Comparison of ENCODE assay signal across 7 cellular contexts in genomic region chr3:57557088-57557537, GRCh38. TPM values are rescaled to one million over a fixed set of nuclear protein-coding genes. Genes with fewer than 3 reads are reported as not detected.
DNase-seq lines count a peak whose midpoint lies in the region; ATAC-seq lines count a peak whose summit lies in the region.

No MANE protein-coding gene starts in this region.

- H3K9me3 ChIP-seq in HUES6 (ENCODE audit: control insufficient read depth, insufficient read depth, low read depth, low read length) (no peaks in the 10 kb centered on the region), muscle layer of duodenum (ENCODE audit: control insufficient read depth in 1 of 2, low read length in 2 of 2) (no peaks in the 10 kb centered on the region), thymus (ENCODE audit: control insufficient read depth) (no peaks in the 10 kb centered on the region)
- H3K9me3 ChIP-seq in effector memory CD4-positive, alpha-beta T cell (ENCODE audit: control insufficient read depth, low read length): no peaks in the 10 kb centered on the region

- POLR2A ChIA-PET in activated CD4-positive, alpha-beta T cell treated with anti-CD3 and anti-CD28 coated beads for 36 hours (lab: Charles Lee): interaction anchor here (1.6 to 4.1 kb wide), 2 partner anchors 11 to 40 kb away, joined by 4 to 30 read pairs; partner anchors contain the start of gene ARF4

- H3K4me1 Mint-ChIP-seq in activated CD4-positive, alpha-beta T cell treated with anti-CD3 and anti-CD28 coated beads for 36 hours: peaks cover 39% of the 10 kb centered on the region

- peak overlapping the region; percentile 91 for H3K4me3 Mint-ChIP-seq in activated CD4-positive, alpha-beta T cell treated with anti-CD3 and anti-CD28 coated beads for 36 hours

- H3K9me3 Mint-ChIP-seq in activated CD4-positive, alpha-beta T cell treated with anti-CD3 and anti-CD28 coated beads for 36 hours (ENCODE audit: low read depth): no peaks in the 10 kb centered on the region

- no peaks in the 10 kb centered on the region; the same call in 1 of the 2 replicates for H3K27me3 ChIP-seq in HUES6 (ENCODE audit: control insufficient read depth, insufficient read depth, low read length)
- no peaks in the 10 kb centered on the region for H3K27me3 ChIP-seq in effector memory CD4-positive, alpha-beta T cell (replicated peaks; ENCODE audit: control insufficient read depth, insufficient read depth, low read length, poor library complexity, severe bottlenecking)
- no peaks in the 10 kb centered on the region for H3K27me3 ChIP-seq in muscle layer of duodenum (ENCODE audit: low read depth, low read length)
- no peaks in the 10 kb centered on the region for H3K27me3 ChIP-seq in thymus (ENCODE audit: control insufficient read depth, insufficient read depth)

- H3K36me3 ChIP-seq in HUES6 (ENCODE audit: control insufficient read depth, insufficient read depth, low read length): peaks cover 14% of the 10 kb centered on the region
- H3K36me3 ChIP-seq in effector memory CD4-positive, alpha-beta T cell (ENCODE audit: control insufficient read depth, insufficient read depth, low read length): peaks cover 7% of the 10 kb centered on the region
- H3K36me3 ChIP-seq in muscle layer of duodenum (ENCODE audit: control insufficient read depth in 1 of 2, insufficient read depth in 2 of 2, low read length in 2 of 2): peaks cover 12 to 18% of the 10 kb centered on the region in 2 donors
- no peaks in the 10 kb centered on the region for H3K36me3 ChIP-seq in thymus (ENCODE audit: control insufficient read depth, insufficient read depth)

- no peak overlapping the region for H3K27ac ChIP-seq in HUES6 (ENCODE audit: low read depth, low read length)
- peak overlapping the region; percentile 91 for H3K27ac ChIP-seq in effector memory CD4-positive, alpha-beta T cell (ENCODE audit: insufficient read depth, low read length, poor library complexity, severe bottlenecking)
- peak overlapping the region; percentile 90 for H3K27ac ChIP-seq in muscle layer of duodenum (ENCODE audit: low read length)
- peak overlapping the region; percentile 54 for H3K27ac ChIP-seq in thymus (ENCODE audit: low read depth)

- H3K27me3 Mint-ChIP-seq in activated CD4-positive, alpha-beta T cell treated with anti-CD3 and anti-CD28 coated beads for 36 hours: no peaks in the 10 kb centered on the region

- peaks cover 29% of the 10 kb centered on the region for H3K36me3 Mint-ChIP-seq in activated CD4-positive, alpha-beta T cell treated with anti-CD3 and anti-CD28 coated beads for 36 hours (ENCODE audit: low read depth)

- intact Hi-C loops in activated CD4-positive, alpha-beta T cell treated with anti-CD3 and anti-CD28 coated beads for 36 hours (cut with DNase I, micrococcal nuclease): loop anchor here (1.0 to 10.0 kb wide), 7 partner anchors 40 to 875 kb away; partner anchors contain the start of genes ABHD6 (in 1 of the 2), ARF4 (in 1 of the 2), DENND6A (in 1 of the 2) and IL17RD (in 1 of the 2)

- 5% methylated on average over 29 of the region's 29 CpGs for WGBS in thymus

- DNase-seq in activated CD4-positive, alpha-beta T cell treated with anti-CD3 and anti-CD28 coated beads for 36 hours: peak; percentile 71
- peak in 1 of 3 donors; percentile 12 for DNase-seq in effector memory CD4-positive, alpha-beta T cell
- no peak for DNase-seq in H4 (ENCODE audit: low spot score)

- peak overlapping the region; percentile 89 for H3K9ac ChIP-seq in HUES6 (ENCODE audit: low read length)

- peak overlapping the region; percentile 90 for H3K4me3 ChIP-seq in HUES6 (ENCODE audit: low read depth, low read length)
- peak overlapping the region; percentile 73 for H3K4me3 ChIP-seq in effector memory CD4-positive, alpha-beta T cell (ENCODE audit: insufficient read depth, low read depth, low read length, poor library complexity, severe bottlenecking)
- peak overlapping the region; percentile 87 to 94 for H3K4me3 ChIP-seq in muscle layer of duodenum (ENCODE audit: low read depth in 1 of 2, low read length in 2 of 2)
- peak overlapping the region; percentile 90 for H3K4me3 ChIP-seq in thymus (ENCODE audit: low read length)

- CTCF ChIA-PET in activated CD4-positive, alpha-beta T cell treated with anti-CD3 and anti-CD28 coated beads for 36 hours (lab: Charles Lee): interaction anchor here (1.2 to 2.7 kb wide), 3 partner anchors 8 to 159 kb away, joined by 5 to 10 read pairs (median 8); no protein-coding TSS in a partner anchor

- H3K4me1 ChIP-seq in HUES6 (ENCODE audit: control insufficient read depth, insufficient read depth, low read length): 0 out of 2 replicates have a peak, but pooled peaks cover 6% of the 10 kb centered on the region
- peaks cover 25% of the 10 kb centered on the region for H3K4me1 ChIP-seq in effector memory CD4-positive, alpha-beta T cell (ENCODE audit: control insufficient read depth, insufficient read depth, low read length, poor library complexity, severe bottlenecking)
- peaks cover 4 to 30% of the 10 kb centered on the region in 2 donors for H3K4me1 ChIP-seq in muscle layer of duodenum (ENCODE audit: control insufficient read depth in 1 of 2, insufficient read depth in 2 of 2, low read length in 2 of 2)
- H3K4me1 ChIP-seq in thymus (ENCODE audit: control insufficient read depth, insufficient read depth, low read length): peaks cover 14% of the 10 kb centered on the region

- ATAC-seq in GM18867 (IDR thresholded peaks at IDR 0.05; ENCODE audit: unreplicated experiment): peak; percentile 22
- ATAC-seq in activated CD4-positive, alpha-beta T cell treated with anti-CD3 and anti-CD28 coated beads for 36 hours: peak; percentile 57

- peak overlapping the region; percentile 100 for H3K27ac Mint-ChIP-seq in activated CD4-positive, alpha-beta T cell treated with anti-CD3 and anti-CD28 coated beads for 36 hours

RNA-seq across cellular contexts. Expression of gene PDE12, which starts 1.0 kb away (rescaled TPM):
- 10 to 100 TPM; 19.2 to 19.9 TPM for total RNA-seq in activated CD4-positive, alpha-beta T cell treated with anti-CD3 and anti-CD28 coated beads for 36 hours
- 5.7 TPM for polyA plus RNA-seq in thymus
- total RNA-seq in H4 (2014; rRNA removed; shearing (Covaris generic)): 6.2 and 7.6 TPM in 2 replicates

RNA-seq across cellular contexts. Expression of gene DNAH12, which starts 13.0 kb away (rescaled TPM):
- not detected for total RNA-seq in activated CD4-positive, alpha-beta T cell treated with anti-CD3 and anti-CD28 coated beads for 36 hours
- 1.2 TPM for polyA plus RNA-seq in thymus
- 0.06 TPM in 1 of 2 replicates, not detected in the other for total RNA-seq in H4 (2014; rRNA removed; shearing (Covaris generic))

RNA-seq across cellular contexts. Expression of gene ARF4, which starts 40.0 kb away (rescaled TPM):
- 10 to 100 TPM; 49.6 to 50.0 TPM for total RNA-seq in activated CD4-positive, alpha-beta T cell treated with anti-CD3 and anti-CD28 coated beads for 36 hours
- 152 TPM for polyA plus RNA-seq in thymus
- 209 and 245 TPM in 2 replicates for total RNA-seq in H4 (2014; rRNA removed; shearing (Covaris generic))
